Comparison of ENCODE assay signal across 32 cellular contexts in genomic region chr3:45246236-45246635, GRCh38. TPM values are rescaled to one million over a fixed set of nuclear protein-coding genes. Genes with fewer than 3 reads are reported as not detected.
"Had no signal": no experiment of that assay in that cellular context is flagged by ENCODE, and none has a peak within 500 bp of the region (broad histone marks: within the 10 kb centered on the region; RNA-seq: fewer than 3 reads in every experiment).

No MANE protein-coding gene starts in this region.

- H3K4me3 ChIP-seq: MG63, PC-9, SJCRH30, SK-N-MC had no signal

- H3K36me3 Mint-ChIP-seq: T-cell had no signal

- H3K36me3 ChIP-seq: MG63, SJCRH30 had no signal

- DNase-seq: Karpas-422, MG63, NCI-H1048, NCI-H1092 treated with DMSO at 0.1 percent for 48 hours, NCI-H1105 treated with DMSO at 0.1 percent for 48 hours, NCI-H1417, NCI-H1436, NCI-H146, NCI-H1694, NCI-H187, NCI-H1930, NCI-H2029 treated with DMSO at 0.1 percent for 48 hours, NCI-H2081 treated with DMSO at 0.1 percent for 48 hours, NCI-H2171 treated with DMSO at 0.1 percent for 48 hours, NCI-H2227 treated with DMSO at 0.1 percent for 48 hours, NCI-H345, NCI-H510A treated with DMSO at 0.1 percent for 48 hours, NCI-H524 treated with DMSO at 0.1 percent for 48 hours, NCI-H526 treated with DMSO at 0.1 percent for 48 hours, NCI-H774, PC-9, SHP77, SIG-M5, SJCRH30, T-cell had no signal

- H3K27ac Mint-ChIP-seq: T-cell had no signal

- H3K9me3 ChIP-seq: MG63, SJCRH30 had no signal

- H3K4me3 Mint-ChIP-seq: T-cell had no signal

- H3K4me2 ChIP-seq: PC-9 had no signal

- H3K4me1 ChIP-seq: SJCRH30 had no signal

- H3K27ac ChIP-seq: PC-9, RWPE1, SJCRH30, SK-N-MC had no signal

- ATAC-seq: Panc1, Right ventricle myocardium inferior, SK-N-SH treated with all-trans-retinoic acid at 6 μM for 48 hours, T-cell had no signal

- H3K27me3 ChIP-seq: MG63 had no signal

- H3K4me1 Mint-ChIP-seq: T-cell had no signal

- H2AFZ ChIP-seq: PC-9 had no signal

- H3K9me3 Mint-ChIP-seq: T-cell had no signal

RNA-seq across cellular contexts. Expression of gene TMEM158, which starts 20.1 kb away (rescaled TPM):
- total RNA-seq: OCI-LY7; T-helper 1 cell treated with Interleukin-12 subunit alpha and Interleukin-12 subunit beta and Interleukin-4 antibody, amounts not matched to agents 30 ng/mL and 1 ng/mL, for 36 hours had no signal
